In the genomic region with DNA sequence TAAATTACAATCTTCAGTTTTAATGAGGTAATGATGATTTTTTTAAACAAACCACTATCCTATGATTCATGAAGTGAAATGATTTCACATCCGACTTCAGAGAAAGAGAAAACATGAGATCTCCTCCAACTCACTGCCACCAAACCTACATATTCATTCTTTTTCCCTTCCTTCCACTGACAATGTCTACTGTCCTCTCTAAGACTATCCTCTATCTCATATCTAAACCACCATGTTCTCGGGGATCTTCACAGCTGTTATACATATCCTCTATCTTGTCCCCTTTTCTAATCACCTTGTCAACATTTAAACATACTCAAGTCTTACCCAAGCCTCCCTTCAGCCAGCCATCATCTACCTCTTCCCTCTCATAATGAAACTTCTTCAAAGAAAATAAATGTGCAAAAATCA, we compare ENCODE assay signal across 13 cellular contexts. TPM values are rescaled to one million over a fixed set of nuclear protein-coding genes. Genes with fewer than 3 reads are reported as not detected.
DNase-seq lines count a peak whose midpoint lies in the region; ATAC-seq, FAIRE-seq and TF ChIP-seq lines count a peak whose summit lies in the region.
"Had no signal": no experiment of that assay in that cellular context is flagged by ENCODE, and none has a peak within 500 bp of the region (broad histone marks: within the 10 kb centered on the region; RNA-seq: fewer than 3 reads in every experiment).

No MANE protein-coding gene starts in this region.

- H3K4me1 ChIP-seq in GM23248 (ENCODE audit: insufficient read depth): peaks cover 56% of the 10 kb centered on the region
- peaks cover 12% of the 10 kb centered on the region for H3K4me1 ChIP-seq in SJSA1 (replicated peaks)

- H3K9me3 ChIP-seq in GM23248 (ENCODE audit: low read depth) (no peaks in the 10 kb centered on the region), SJSA1 (replicated peaks) (no peaks in the 10 kb centered on the region)
- H3K9me3 ChIP-seq: right atrium auricular region, testis had no signal

- H3K4me3 ChIP-seq in GM23248: no peak overlapping the region
- H3K4me3 ChIP-seq in SJSA1: no peak overlapping the region
- H3K4me3 ChIP-seq in bronchial epithelial cell (ENCODE audit: low read depth, low read length): no peak overlapping the region
- H3K4me3 ChIP-seq: mucosa of descending colon, right atrium auricular region, testis had no signal

- H3K27ac Mint-ChIP-seq in natural killer cell: peak overlapping the region; percentile 52 to 80

- H3F3A ChIP-seq in GM23248 (ENCODE audit: insufficient read depth): peaks cover 76% of the 10 kb centered on the region

- no peak for TF ChIP-seq CTCF in bronchial epithelial cell (IDR thresholded peaks at IDR 0.05; ENCODE audit: insufficient read depth, low read length, severe bottlenecking)
- no peak for TF ChIP-seq CTCF in natural killer cell (IDR thresholded peaks at IDR 0.05)

- H3K27ac ChIP-seq in GM23248 (peak overlapping the region; percentile 57), SJSA1 (peak overlapping the region; percentile 1; the same call in 1 of the 2 replicates)
- H3K27ac ChIP-seq: right atrium auricular region, testis had no signal

- FAIRE-seq in bronchial epithelial cell (lab: Jason Lieb, UNC): no peak
- FAIRE-seq: D721Med had no signal

- H3K79me2 ChIP-seq in GM23248 (ENCODE audit: insufficient read depth): peaks cover 100% of the 10 kb centered on the region

- H3K27me3 ChIP-seq in GM23248 (replicated peaks; ENCODE audit: insufficient read depth) (no peaks in the 10 kb centered on the region), SJSA1 (replicated peaks) (no peaks in the 10 kb centered on the region), bronchial epithelial cell (ENCODE audit: control insufficient read depth, insufficient read depth, low read length) (no peaks in the 10 kb centered on the region)
- H3K27me3 ChIP-seq: right atrium auricular region, testis had no signal

- H3K36me3 Mint-ChIP-seq in natural killer cell: no peaks in the 10 kb centered on the region

- no peak overlapping the region for H2AFZ ChIP-seq in GM23248

- 17 to 24% methylated on average over 2 of the region's 2 CpGs for WGBS in GM23248 (ENCODE audit: low coverage in 1 of 2, low lambda C conversion rate in 2 of 2, missing lambda C conversion rate in 2 of 2), 2 experiments

- peak; percentile 75 for DNase-seq in GM23248
- no peak for DNase-seq in SJSA1 (ENCODE audit: low read depth in 1 of 2, low spot score in 2 of 2)
- DNase-seq in bronchial epithelial cell (ENCODE audit: low read depth): peak; percentile 50
- no peak for DNase-seq in natural killer cell
- no peak for DNase-seq in DMS53 (lab: John Stamatoyannopoulos, UW)
- DNase-seq in DMS79 (lab: John Stamatoyannopoulos, UW): no peak
- no peak for DNase-seq in superior temporal gyrus (ENCODE audit: extremely low spot score)
- DNase-seq: mucosa of descending colon, NCI-H146, NCI-H82, testis had no signal

- H3K9me3 Mint-ChIP-seq in natural killer cell: no peaks in the 10 kb centered on the region

- intact Hi-C loops in natural killer cell (cut with micrococcal nuclease): no loop called here

- H3K9ac ChIP-seq in GM23248: no peak overlapping the region

- H3K4me1 Mint-ChIP-seq in natural killer cell: peaks cover 29 to 32% of the 10 kb centered on the region in 2 donors

- in situ Hi-C loops in GM23248 (cut with MboI): no loop called here

- no peaks in the 10 kb centered on the region for H3K27me3 Mint-ChIP-seq in natural killer cell (ENCODE audit: low read depth in 2 of 2)

- H4K20me1 ChIP-seq in GM23248 (ENCODE audit: insufficient read depth): peaks cover 61% of the 10 kb centered on the region

- peaks cover 5% of the 10 kb centered on the region; the same call in 1 of the 2 replicates for H3K36me3 ChIP-seq in GM23248 (ENCODE audit: low read depth)
- H3K36me3 ChIP-seq in SJSA1: peaks cover 14% of the 10 kb centered on the region; the same call in 1 of the 2 replicates
- H3K36me3 ChIP-seq in bronchial epithelial cell (ENCODE audit: control insufficient read depth, insufficient read depth, low read length): no peaks in the 10 kb centered on the region
- H3K36me3 ChIP-seq: right atrium auricular region had no signal

- no peaks in the 10 kb centered on the region for H3K9me2 ChIP-seq in GM23248 (ENCODE audit: insufficient read depth)

- H3K4me2 ChIP-seq in GM23248 (ENCODE audit: unreplicated experiment): peak overlapping the region; percentile 50

- H3K4me3 Mint-ChIP-seq in natural killer cell: no peak overlapping the region

- ATAC-seq in natural killer cell: peak in 1 of 3 donors; percentile 62
- ATAC-seq: mucosa of descending colon had no signal

RNA-seq across cellular contexts. Expression of gene SMURF2, which starts 53.5 kb away (rescaled TPM):
- 157 and 159 TPM in 2 replicates for total RNA-seq in GM23248 (2014; rRNA removed; shearing (Covaris generic))
- polyA plus RNA-seq in GM23248 (2016; fragmentation: Nextera tagmentation; extraction: Ambion mirVana): 50.8 and 54.3 TPM in 2 replicates
- 57.3 and 101 TPM in 2 replicates for total RNA-seq in SJSA1 (2014; rRNA removed; shearing (Covaris generic))
- 40.6 and 52.4 TPM in 2 replicates for total RNA-seq in bronchial epithelial cell
- total RNA-seq in natural killer cell: 10 to 100 TPM; 43.8 to 54.5 (median 46.5) TPM

Comparison
In these comparisons a context has a peak if more than half of its experiments do, and no peak if none do; other contexts are left out.
1. DNase-seq: peak in GM23248 (single experiment) and bronchial epithelial cell (single experiment); none in SJSA1 (0 of 2), natural killer cell (single experiment), DMS53 (single experiment), DMS79 (single experiment) and superior temporal gyrus (single experiment).